In genomic region chr4:124686279-124686678, GRCh38 we compare ENCODE assay signal across 1 cellular context.
TF ChIP-seq lines count a peak whose summit lies in the region.

No MANE protein-coding gene starts in this region.

TF ChIP-seq in GM23338, 12 proteins besides CTCF, POLR2A, EP300 and RAD21 (continued from another document):
- TF ChIP-seq ZNF462 (CRISPR knock-in tag; IDR thresholded peaks at IDR 0.05) (no peak), NANOG (IDR thresholded peaks at IDR 0.05; ENCODE audit: borderline replicate concordance) (no peak), ZNF331 (CRISPR knock-in tag; IDR thresholded peaks at IDR 0.05; ENCODE audit: low read depth) (no peak), POLR2AphosphoS5 (IDR thresholded peaks at IDR 0.05; ENCODE audit: low read depth) (no peak), ETS1 (IDR thresholded peaks at IDR 0.05) (no peak), EZH2 (IDR thresholded peaks at IDR 0.05; ENCODE audit: low read depth, unreplicated experiment) (no peak), JUNB (IDR thresholded peaks at IDR 0.05; ENCODE audit: unreplicated experiment) (no peak), ZNF114 (CRISPR knock-in tag; IDR thresholded peaks at IDR 0.05) (no peak), STAT1 (IDR thresholded peaks at IDR 0.05; ENCODE audit: unreplicated experiment) (no peak)
